25 cellular contexts compared by ENCODE assay signal in genomic region chr19:38285567-38285966, GRCh38. TPM values are rescaled to one million over a fixed set of nuclear protein-coding genes. Genes with fewer than 3 reads are reported as not detected.
DNase-seq lines count a peak whose midpoint lies in the region; ATAC-seq and TF ChIP-seq lines count a peak whose summit lies in the region.
"Had no signal": no experiment of that assay in that cellular context is flagged by ENCODE, and none has a peak within 500 bp of the region (broad histone marks: within the 10 kb centered on the region; RNA-seq: fewer than 3 reads in every experiment).

No MANE protein-coding gene starts in this region.

- H3K4me1 Mint-ChIP-seq in WTC11 = 0 out of 2 replicates have a peak, but pooled peaks cover 4% of the 10 kb centered on the region
- peaks cover 18% of the 10 kb centered on the region for H3K4me1 Mint-ChIP-seq in activated CD8-positive, alpha-beta T cell treated with anti-CD3 and anti-CD28 coated beads, Interleukin-2, amount 10 ng/mL, durations not matched to agents 7 days and 5 days (ENCODE audit: low read depth)

- H3K36me3 Mint-ChIP-seq in WTC11 = peaks cover 38% of the 10 kb centered on the region
- H3K36me3 Mint-ChIP-seq in activated CD8-positive, alpha-beta T cell treated with anti-CD3 and anti-CD28 coated beads, Interleukin-2, amount 10 ng/mL, durations not matched to agents 7 days and 5 days (ENCODE audit: low read depth) = no peaks in the 10 kb centered on the region
- H3K36me3 Mint-ChIP-seq: stimulated activated effector memory CD8-positive, alpha-beta T cell treated with anti-CD3 and anti-CD28 coated beads, Interleukin-12 subunit alpha, Interleukin-12 subunit beta, amount 100 ng/mL, for 72 hours had no signal

- H3K27ac ChIP-seq in left lung = no peak overlapping the region

- no peaks in the 10 kb centered on the region for H3K27me3 Mint-ChIP-seq in WTC11 (ENCODE audit: low read depth)
- no peaks in the 10 kb centered on the region for H3K27me3 Mint-ChIP-seq in activated CD8-positive, alpha-beta T cell treated with anti-CD3 and anti-CD28 coated beads, Interleukin-2, amount 10 ng/mL, durations not matched to agents 7 days and 5 days (ENCODE audit: low read depth)
- H3K27me3 Mint-ChIP-seq: activated CD4-positive, alpha-beta memory T cell treated with anti-CD3 and anti-CD28 coated beads, Interleukin-2, amount 10 ng/mL, durations not matched to agents 7 days and 5 days had no signal

- no peak overlapping the region for H3K4me3 Mint-ChIP-seq in WTC11
- no peak overlapping the region for H3K4me3 Mint-ChIP-seq in activated CD8-positive, alpha-beta T cell treated with anti-CD3 and anti-CD28 coated beads, Interleukin-2, amount 10 ng/mL, durations not matched to agents 7 days and 5 days
- H3K4me3 Mint-ChIP-seq: activated CD4-positive, alpha-beta memory T cell treated with anti-CD3 and anti-CD28 coated beads, Interleukin-2, amount 10 ng/mL, durations not matched to agents 7 days and 5 days; nephron; stimulated activated effector memory CD8-positive, alpha-beta T cell treated with anti-CD3 and anti-CD28 coated beads, Interleukin-12 subunit alpha, Interleukin-12 subunit beta, amount 100 ng/mL, for 72 hours had no signal

- intact Hi-C loops in left lung (cut with DNase I) = no loop called here

- peak overlapping the region; percentile 71; the same call in 1 of the 2 replicates for H3K27ac Mint-ChIP-seq in WTC11
- no peak overlapping the region for H3K27ac Mint-ChIP-seq in activated CD8-positive, alpha-beta T cell treated with anti-CD3 and anti-CD28 coated beads, Interleukin-2, amount 10 ng/mL, durations not matched to agents 7 days and 5 days
- H3K27ac Mint-ChIP-seq: activated CD4-positive, alpha-beta memory T cell treated with anti-CD3 and anti-CD28 coated beads, Interleukin-2, amount 10 ng/mL, durations not matched to agents 7 days and 5 days; nephron; stimulated activated effector memory CD8-positive, alpha-beta T cell treated with anti-CD3 and anti-CD28 coated beads, Interleukin-12 subunit alpha, Interleukin-12 subunit beta, amount 100 ng/mL, for 72 hours had no signal

- H3K4me3 ChIP-seq in foreskin fibroblast (ENCODE audit: low read depth in 1 of 2, low read length in 2 of 2) (no peak overlapping the region), left lung (no peak overlapping the region)
- H3K4me3 ChIP-seq: adrenal gland had no signal

- peaks cover 2 to 49% of the 10 kb centered on the region in 2 donors for H3K4me1 ChIP-seq in left lung
- H3K4me1 ChIP-seq: BE2C had no signal

- peak; percentile 18 for DNase-seq in GM04504 (ENCODE audit: low read depth)
- DNase-seq in WTC11 (ENCODE audit: low spot score) = no peak
- peak; percentile 51 to 77 for DNase-seq in foreskin fibroblast
- no peak for DNase-seq in left lung
- no peak for DNase-seq in NCI-H345 (lab: John Stamatoyannopoulos, UW)
- no peak for DNase-seq in activated CD8-positive, alpha-beta T cell treated with anti-CD3 and anti-CD28 coated beads, Interleukin-2, amount 10 ng/mL, durations not matched to agents 7 days and 5 days
- DNase-seq: activated CD4-positive, alpha-beta memory T cell treated with anti-CD3 and anti-CD28 coated beads, Interleukin-2, amount 10 ng/mL, durations not matched to agents 7 days and 5 days; activated CD4-positive, CD25-positive, alpha-beta regulatory T cell; activated gamma-delta T cell treated with Interleukin-2 at 50 U/mL for 16 hours; activated T-cell treated with anti-CD3 and anti-CD28 coated beads for 4 hours; adrenal gland; BE2C; COR-L47; DMS79 treated with DMSO at 0.1 percent for 48 hours; hippocampal formation; left ventricle myocardium superior; NCI-H1417; NCI-H526; RPMI8226 had no signal

- no peaks in the 10 kb centered on the region for H3K27me3 ChIP-seq in left lung
- H3K27me3 ChIP-seq: adrenal gland, BE2C had no signal

- no peak for TF ChIP-seq CTCF in WTC11 (IDR thresholded peaks at IDR 0.05)
- no peak for TF ChIP-seq CTCF in foreskin fibroblast (IDR thresholded peaks at IDR 0.05; ENCODE audit: low read depth, low read length)
- no peak for TF ChIP-seq CTCF in left lung (IDR thresholded peaks at IDR 0.05)

- H3K9me3 ChIP-seq in left lung = no peaks in the 10 kb centered on the region
- H3K9me3 ChIP-seq: adrenal gland, BE2C had no signal

- no peak for ATAC-seq in WTC11
- ATAC-seq in left lung = no peak
- no peak for ATAC-seq in HG03025 (IDR thresholded peaks at IDR 0.05; ENCODE audit: low FRiP score, unreplicated experiment)
- no peak for ATAC-seq in activated CD8-positive, alpha-beta T cell treated with anti-CD3 and anti-CD28 coated beads, Interleukin-2, amount 10 ng/mL, durations not matched to agents 7 days and 5 days
- ATAC-seq: left ventricle myocardium superior; sciatic nerve; SK-N-SH treated with all-trans-retinoic acid at 6 μM for 48 hours; stimulated activated effector memory CD8-positive, alpha-beta T cell treated with anti-CD3 and anti-CD28 coated beads, Interleukin-12 subunit alpha, Interleukin-12 subunit beta, amount 100 ng/mL, for 72 hours had no signal

- H3K9me3 Mint-ChIP-seq in WTC11 = no peaks in the 10 kb centered on the region
- no peaks in the 10 kb centered on the region for H3K9me3 Mint-ChIP-seq in activated CD8-positive, alpha-beta T cell treated with anti-CD3 and anti-CD28 coated beads, Interleukin-2, amount 10 ng/mL, durations not matched to agents 7 days and 5 days (ENCODE audit: insufficient read depth)
- H3K9me3 Mint-ChIP-seq: activated CD4-positive, alpha-beta memory T cell treated with anti-CD3 and anti-CD28 coated beads, Interleukin-2, amount 10 ng/mL, durations not matched to agents 7 days and 5 days; nephron; stimulated activated effector memory CD8-positive, alpha-beta T cell treated with anti-CD3 and anti-CD28 coated beads, Interleukin-12 subunit alpha, Interleukin-12 subunit beta, amount 100 ng/mL, for 72 hours had no signal

- CTCF ChIA-PET in WTC11 (lab: Charles Lee) = interaction anchor here (1.2 to 2.0 kb wide), 3 partner anchors 21 to 52 kb away, joined by 3 to 6 read pairs (median 4); partner anchors contain the start of gene SPINT2
- CTCF ChIA-PET in activated CD8-positive, alpha-beta T cell treated with anti-CD3 and anti-CD28 coated beads, Interleukin-2, amount 10 ng/mL, durations not matched to agents 7 days and 5 days (lab: Charles Lee) = interaction anchor here (0.9 to 1.4 kb wide), 3 partner anchors 19 to 41 kb away, joined by 3 to 4 read pairs (median 4); no protein-coding TSS in a partner anchor

- POLR2A ChIA-PET in WTC11 (lab: Charles Lee) = no interaction called here
- POLR2A ChIA-PET in activated CD8-positive, alpha-beta T cell treated with anti-CD3 and anti-CD28 coated beads, Interleukin-2, amount 10 ng/mL, durations not matched to agents 7 days and 5 days (lab: Charles Lee) = no interaction called here

- peaks cover 0 to 40% of the 10 kb centered on the region in 2 donors for H3K36me3 ChIP-seq in left lung
- H3K36me3 ChIP-seq: BE2C had no signal

TF ChIP-seq in WTC11, 78 proteins besides CTCF, POLR2A, EP300 and RAD21 (continues in another document):
- TF ChIP-seq RORB (CRISPR knock-in tag; IDR thresholded peaks at IDR 0.05) = no peak
- no peak for TF ChIP-seq CBFB (CRISPR knock-in tag; IDR thresholded peaks at IDR 0.05; ENCODE audit: low read depth)
- TF ChIP-seq ZNF281 (CRISPR knock-in tag; IDR thresholded peaks at IDR 0.05) = no peak

RNA-seq across cellular contexts. Expression of gene C19orf33, which starts 18.5 kb away (rescaled TPM):
- total RNA-seq in WTC11 (2021) (16.1 to 22.3 TPM (median 21.3 TPM) in 3 replicates), left lung (100 to 1,000 TPM in 1 of 2 donors, 10 to 100 TPM in 1; 63.2 to 120 TPM)
- not detected for total RNA-seq in activated CD8-positive, alpha-beta T cell treated with anti-CD3 and anti-CD28 coated beads, Interleukin-2, amount 10 ng/mL, durations not matched to agents 7 days and 5 days

RNA-seq across cellular contexts. Expression of gene SPINT2, which starts 21.2 kb away (rescaled TPM):
- total RNA-seq in WTC11 (2021) = 335 to 400 TPM (median 358 TPM) in 3 replicates
- total RNA-seq in left lung = 100 to 1,000 TPM; 206 to 317 TPM
- 10 to 100 TPM; 31.5 to 35.1 TPM for total RNA-seq in activated CD8-positive, alpha-beta T cell treated with anti-CD3 and anti-CD28 coated beads, Interleukin-2, amount 10 ng/mL, durations not matched to agents 7 days and 5 days

RNA-seq across cellular contexts. Expression of gene PPP1R14A, which starts 29.4 kb away (rescaled TPM):
- 32.3 to 33.8 TPM (median 33.4 TPM) in 3 replicates for total RNA-seq in WTC11 (2021)
- 10 to 100 TPM; 40.2 to 91.3 TPM for total RNA-seq in left lung
- not detected for total RNA-seq in activated CD8-positive, alpha-beta T cell treated with anti-CD3 and anti-CD28 coated beads, Interleukin-2, amount 10 ng/mL, durations not matched to agents 7 days and 5 days
- total RNA-seq: activated CD4-positive, alpha-beta memory T cell treated with anti-CD3 and anti-CD28 coated beads, Interleukin-2, amount 10 ng/mL, durations not matched to agents 7 days and 5 days; frontal cortex had no signal

RNA-seq across cellular contexts. Expression of gene YIF1B, which starts 30.2 kb away (rescaled TPM):
- 83.3 to 92.5 TPM (median 90.1 TPM) in 3 replicates for total RNA-seq in WTC11 (2021)
- total RNA-seq in left lung = 10 to 100 TPM; 52.0 to 59.6 TPM
- total RNA-seq in activated CD8-positive, alpha-beta T cell treated with anti-CD3 and anti-CD28 coated beads, Interleukin-2, amount 10 ng/mL, durations not matched to agents 7 days and 5 days = 10 to 100 TPM; 66.6 to 72.3 TPM

RNA-seq across cellular contexts. Expression of gene KCNK6, which starts 34.1 kb away (rescaled TPM):
- total RNA-seq in WTC11 (2021) (12.9 to 18.3 TPM (median 13.2 TPM) in 3 replicates), left lung (10 to 100 TPM; 11.8 to 12.4 TPM)
- 10 to 100 TPM; 13.5 to 13.7 TPM for total RNA-seq in activated CD8-positive, alpha-beta T cell treated with anti-CD3 and anti-CD28 coated beads, Interleukin-2, amount 10 ng/mL, durations not matched to agents 7 days and 5 days

Comparison
In these comparisons a context has a peak if more than half of its experiments do, and no peak if none do; other contexts are left out.
1. DNase-seq: peak in GM04504 (single experiment) and foreskin fibroblast (2 of 2); none in WTC11 (single experiment), left lung (0 of 2), NCI-H345 (single experiment) and activated CD8-positive, alpha-beta T cell treated with anti-CD3 and anti-CD28 coated beads, Interleukin-2, amount 10 ng/mL, durations not matched to agents 7 days and 5 days (single experiment).
2. RNA of gene C19orf33, which starts 18.5 kb away (total RNA-seq): 63.2 to 120 TPM in left lung and 16.1 to 22.3 TPM in WTC11; not detected in activated CD8-positive, alpha-beta T cell treated with anti-CD3 and anti-CD28 coated beads, Interleukin-2, amount 10 ng/mL, durations not matched to agents 7 days and 5 days; every median in the first group is over 10 times any median in the second.
3. RNA of gene PPP1R14A, which starts 29.4 kb away (total RNA-seq): 40.2 to 91.3 TPM in left lung and 32.3 to 33.8 TPM in WTC11; not detected in activated CD8-positive, alpha-beta T cell treated with anti-CD3 and anti-CD28 coated beads, Interleukin-2, amount 10 ng/mL, durations not matched to agents 7 days and 5 days; every median in the first group is over 10 times any median in the second.